ENCODE assay signal across 2 cellular contexts in genomic region chr3:81742581-81742980, GRCh38.
TF ChIP-seq lines count a peak whose summit lies in the region.

No MANE protein-coding gene starts in this region.

TF ChIP-seq in liver, 16 proteins besides CTCF, POLR2A, EP300 and RAD21 (continued from another document):
- TF ChIP-seq, protein P1, sequence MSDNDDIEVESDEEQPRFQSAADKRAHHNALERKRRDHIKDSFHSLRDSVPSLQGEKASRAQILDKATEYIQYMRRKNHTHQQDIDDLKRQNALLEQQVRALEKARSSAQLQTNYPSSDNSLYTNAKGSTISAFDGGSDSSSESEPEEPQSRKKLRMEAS (IDR thresholded peaks at IDR 0.05) = no peak
- no peak for TF ChIP-seq EGR1 (IDR thresholded peaks at IDR 0.05; ENCODE audit: low read depth in 2 of 2)
- TF ChIP-seq FOXA2 (IDR thresholded peaks at IDR 0.05) = no peak
- TF ChIP-seq, protein P2, sequence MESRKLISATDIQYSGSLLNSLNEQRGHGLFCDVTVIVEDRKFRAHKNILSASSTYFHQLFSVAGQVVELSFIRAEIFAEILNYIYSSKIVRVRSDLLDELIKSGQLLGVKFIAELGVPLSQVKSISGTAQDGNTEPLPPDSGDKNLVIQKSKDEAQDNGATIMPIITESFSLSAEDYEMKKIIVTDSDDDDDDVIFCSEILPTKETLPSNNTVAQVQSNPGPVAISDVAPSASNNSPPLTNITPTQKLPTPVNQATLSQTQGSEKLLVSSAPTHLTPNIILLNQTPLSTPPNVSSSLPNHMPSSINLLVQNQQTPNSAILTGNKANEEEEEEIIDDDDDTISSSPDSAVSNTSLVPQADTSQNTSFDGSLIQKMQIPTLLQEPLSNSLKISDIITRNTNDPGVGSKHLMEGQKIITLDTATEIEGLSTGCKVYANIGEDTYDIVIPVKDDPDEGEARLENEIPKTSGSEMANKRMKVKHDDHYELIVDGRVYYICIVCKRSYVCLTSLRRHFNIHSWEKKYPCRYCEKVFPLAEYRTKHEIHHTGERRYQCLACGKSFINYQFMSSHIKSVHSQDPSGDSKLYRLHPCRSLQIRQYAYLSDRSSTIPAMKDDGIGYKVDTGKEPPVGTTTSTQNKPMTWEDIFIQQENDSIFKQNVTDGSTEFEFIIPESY (IDR thresholded peaks at IDR 0.05) = no peak
- no peak for TF ChIP-seq RXRA (IDR thresholded peaks at IDR 0.05)

TF ChIP-seq in HepG2, 621 proteins besides CTCF, POLR2A, EP300 and RAD21 (continued from another document):
- TF ChIP-seq MTERF4 (CRISPR knock-in tag; IDR thresholded peaks at IDR 0.05) (no peak), ZNF775 (CRISPR knock-in tag; IDR thresholded peaks at IDR 0.05; ENCODE audit: borderline replicate concordance) (no peak), MTF1 (CRISPR knock-in tag; IDR thresholded peaks at IDR 0.05) (no peak), ZNF18 (CRISPR knock-in tag; IDR thresholded peaks at IDR 0.05; ENCODE audit: insufficient replicate concordance) (no peak), NFAT5 (CRISPR knock-in tag; IDR thresholded peaks at IDR 0.05) (no peak), PCBP2 (optimal IDR thresholded peaks at IDR 0.05; ENCODE audit: low read depth, low read length, poor library complexity, severe bottlenecking) (no peak), SNAPC4 (CRISPR knock-in tag; IDR thresholded peaks at IDR 0.05) (no peak), FOXP1 (IDR thresholded peaks at IDR 0.05) (no peak), FOXP1 (CRISPR knock-in tag; IDR thresholded peaks at IDR 0.05) (no peak), ZNF558 (CRISPR knock-in tag; IDR thresholded peaks at IDR 0.05; ENCODE audit: borderline replicate concordance) (no peak), ZBTB49 (CRISPR knock-in tag; IDR thresholded peaks at IDR 0.05; ENCODE audit: borderline replicate concordance) (no peak), HNRNPL (IDR thresholded peaks at IDR 0.05; ENCODE audit: low read depth, low read length) (no peak)
- TF ChIP-seq, protein P3, sequence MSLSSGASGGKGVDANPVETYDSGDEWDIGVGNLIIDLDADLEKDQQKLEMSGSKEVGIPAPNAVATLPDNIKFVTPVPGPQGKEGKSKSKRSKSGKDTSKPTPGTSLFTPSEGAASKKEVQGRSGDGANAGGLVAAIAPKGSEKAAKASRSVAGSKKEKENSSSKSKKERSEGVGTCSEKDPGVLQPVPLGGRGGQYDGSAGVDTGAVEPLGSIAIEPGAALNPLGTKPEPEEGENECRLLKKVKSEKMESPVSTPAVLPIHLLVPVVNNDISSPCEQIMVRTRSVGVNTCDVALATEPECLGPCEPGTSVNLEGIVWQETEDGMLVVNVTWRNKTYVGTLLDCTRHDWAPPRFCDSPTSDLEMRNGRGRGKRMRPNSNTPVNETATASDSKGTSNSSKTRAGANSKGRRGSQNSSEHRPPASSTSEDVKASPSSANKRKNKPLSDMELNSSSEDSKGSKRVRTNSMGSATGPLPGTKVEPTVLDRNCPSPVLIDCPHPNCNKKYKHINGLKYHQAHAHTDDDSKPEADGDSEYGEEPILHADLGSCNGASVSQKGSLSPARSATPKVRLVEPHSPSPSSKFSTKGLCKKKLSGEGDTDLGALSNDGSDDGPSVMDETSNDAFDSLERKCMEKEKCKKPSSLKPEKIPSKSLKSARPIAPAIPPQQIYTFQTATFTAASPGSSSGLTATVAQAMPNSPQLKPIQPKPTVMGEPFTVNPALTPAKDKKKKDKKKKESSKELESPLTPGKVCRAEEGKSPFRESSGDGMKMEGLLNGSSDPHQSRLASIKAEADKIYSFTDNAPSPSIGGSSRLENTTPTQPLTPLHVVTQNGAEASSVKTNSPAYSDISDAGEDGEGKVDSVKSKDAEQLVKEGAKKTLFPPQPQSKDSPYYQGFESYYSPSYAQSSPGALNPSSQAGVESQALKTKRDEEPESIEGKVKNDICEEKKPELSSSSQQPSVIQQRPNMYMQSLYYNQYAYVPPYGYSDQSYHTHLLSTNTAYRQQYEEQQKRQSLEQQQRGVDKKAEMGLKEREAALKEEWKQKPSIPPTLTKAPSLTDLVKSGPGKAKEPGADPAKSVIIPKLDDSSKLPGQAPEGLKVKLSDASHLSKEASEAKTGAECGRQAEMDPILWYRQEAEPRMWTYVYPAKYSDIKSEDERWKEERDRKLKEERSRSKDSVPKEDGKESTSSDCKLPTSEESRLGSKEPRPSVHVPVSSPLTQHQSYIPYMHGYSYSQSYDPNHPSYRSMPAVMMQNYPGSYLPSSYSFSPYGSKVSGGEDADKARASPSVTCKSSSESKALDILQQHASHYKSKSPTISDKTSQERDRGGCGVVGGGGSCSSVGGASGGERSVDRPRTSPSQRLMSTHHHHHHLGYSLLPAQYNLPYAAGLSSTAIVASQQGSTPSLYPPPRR (CRISPR knock-in tag; IDR thresholded peaks at IDR 0.05; ENCODE audit: borderline replicate concordance) = no peak
